26 cellular contexts compared by ENCODE assay signal in genomic region chr9:34450644-34451043, GRCh38. TPM values are rescaled to one million over a fixed set of nuclear protein-coding genes. Genes with fewer than 3 reads are reported as not detected.
"Had no signal": no experiment of that assay in that cellular context is flagged by ENCODE, and none has a peak within 500 bp of the region (broad histone marks: within the 10 kb centered on the region; RNA-seq: fewer than 3 reads in every experiment).

No MANE protein-coding gene starts in this region.

- H3K36me3 Mint-ChIP-seq: WTC11 had no signal

- H3K4me3 Mint-ChIP-seq: activated CD8-positive, alpha-beta T cell treated with anti-CD3 and anti-CD28 coated beads, Interleukin-2, amount 10 ng/mL, durations not matched to agents 7 days and 5 days; activated naive CD8-positive, alpha-beta T cell treated with anti-CD3 and anti-CD28 coated beads, Interleukin-2, amount 10 ng/mL, durations not matched to agents 7 days and 5 days; T-helper 17 cell; WTC11 had no signal

- H3K9me3 ChIP-seq: adrenal gland, breast epithelium, MG63, Peyer's patch had no signal

- H3K36me3 ChIP-seq: adrenal gland, breast epithelium, MG63, Peyer's patch had no signal

- H3K4me1 ChIP-seq: Peyer's patch had no signal

- H3K27ac Mint-ChIP-seq: activated CD8-positive, alpha-beta T cell treated with anti-CD3 and anti-CD28 coated beads, Interleukin-2, amount 10 ng/mL, durations not matched to agents 7 days and 5 days; activated naive CD8-positive, alpha-beta T cell treated with anti-CD3 and anti-CD28 coated beads, Interleukin-2, amount 10 ng/mL, durations not matched to agents 7 days and 5 days; T-helper 17 cell; WTC11 had no signal

- H3K4me3 ChIP-seq: adrenal gland, breast epithelium, MG63, Peyer's patch had no signal

- ATAC-seq: T-helper 17 cell had no signal

- H3K27ac ChIP-seq: adrenal gland, Peyer's patch, RWPE1 had no signal

- H3K9me3 Mint-ChIP-seq: activated naive CD8-positive, alpha-beta T cell treated with anti-CD3 and anti-CD28 coated beads, Interleukin-2, amount 10 ng/mL, durations not matched to agents 7 days and 5 days; WTC11 had no signal

- H3K27me3 Mint-ChIP-seq: activated naive CD8-positive, alpha-beta T cell treated with anti-CD3 and anti-CD28 coated beads, Interleukin-2, amount 10 ng/mL, durations not matched to agents 7 days and 5 days; T-helper 17 cell had no signal

- DNase-seq: activated CD4-positive, alpha-beta T cell treated with anti-CD3 and anti-CD28 coated beads for 48 hours; activated CD4-positive, alpha-beta T cell treated with anti-CD3 and anti-CD28 coated beads, Interleukin-2, amount 50 U/mL, for 4 hours; activated CD4-positive, CD25-positive, alpha-beta regulatory T cell treated with anti-CD3 and anti-CD28 coated beads, Interleukin-2, amount 50 U/mL, for 72 hours; activated CD8-positive, alpha-beta memory T cell treated with anti-CD3 and anti-CD28 coated beads, Interleukin-2, amount 50 U/mL, for 48 hours; activated CD8-positive, alpha-beta T cell treated with anti-CD3 and anti-CD28 coated beads, Interleukin-2, amount 10 ng/mL, durations not matched to agents 7 days and 5 days; activated naive CD4-positive, alpha-beta T cell treated with anti-CD3 and anti-CD28 coated beads, Interleukin-2, amount 50 U/mL, for 16 hours; activated naive CD8-positive, alpha-beta T cell treated with anti-CD3 and anti-CD28 coated beads, Interleukin-2, amount 10 ng/mL, durations not matched to agents 7 days and 5 days; activated T-cell treated with anti-CD3 and anti-CD28 coated beads, Interleukin-2, amount 50 U/mL, for 1 hour; anterior cingulate cortex; MG63; NCI-H1105; NCI-H1436; NCI-H1694 treated with DMSO at 0.1 percent for 48 hours; NCI-H2029 treated with DMSO at 0.1 percent for 48 hours; NCI-H345; NCI-H510A; NCI-H526 treated with DMSO at 0.1 percent for 48 hours; NCI-H82; Peyer's patch; SHP77 treated with DMSO at 0.1 percent for 48 hours; T-helper 17 cell; T-helper 9 cell had no signal

- H3K27me3 ChIP-seq: adrenal gland, breast epithelium, MG63, Peyer's patch had no signal

RNA-seq across cellular contexts. Expression of gene DNAI1, which starts 8.0 kb away (rescaled TPM):
- total RNA-seq: activated CD8-positive, alpha-beta T cell treated with anti-CD3 and anti-CD28 coated beads, Interleukin-2, amount 10 ng/mL, durations not matched to agents 7 days and 5 days; activated naive CD8-positive, alpha-beta T cell treated with anti-CD3 and anti-CD28 coated beads, Interleukin-2, amount 10 ng/mL, durations not matched to agents 7 days and 5 days; Peyer's patch; T-helper 17 cell had no signal
